Comparison of ENCODE assay signal across 20 cellular contexts in genomic region chr16:11245222-11245737, GRCh38. TPM values are rescaled to one million over a fixed set of nuclear protein-coding genes. Genes with fewer than 3 reads are reported as not detected.
"Had no signal": no experiment of that assay in that cellular context is flagged by ENCODE, and none has a peak within 500 bp of the region (broad histone marks: within the 10 kb centered on the region; RNA-seq: fewer than 3 reads in every experiment).

No MANE protein-coding gene starts in this region.

- H3K27me3 Mint-ChIP-seq: activated B cell treated with CpG ODN at 0.5 μM for 24 hours; effector memory CD8-positive, alpha-beta T cell; naive thymus-derived CD8-positive, alpha-beta T cell; T-cell had no signal

- H3K9me3 Mint-ChIP-seq: activated B cell treated with CpG ODN at 0.5 μM for 24 hours; effector memory CD8-positive, alpha-beta T cell; naive thymus-derived CD8-positive, alpha-beta T cell; T-cell had no signal

- H3K9me3 ChIP-seq: gastrocnemius medialis, heart right ventricle, mucosa of descending colon, sigmoid colon, upper lobe of left lung had no signal

- DNase-seq: activated B cell treated with CpG ODN at 0.5 μM for 24 hours; activated effector memory CD4-positive, alpha-beta T cell treated with anti-CD3 and anti-CD28 coated beads, Interleukin-2, amount 50 U/mL, for 16 hours; amniotic stem cell; brain microvascular endothelial cell; effector memory CD8-positive, alpha-beta T cell; gastrocnemius medialis; heart right ventricle; mucosa of descending colon; naive thymus-derived CD8-positive, alpha-beta T cell; occipital lobe; sigmoid colon; stimulated activated naive CD4-positive, alpha-beta T cell treated with Interleukin-2 at 50 U/mL for 16 hours; T-cell; upper lobe of left lung had no signal

- FAIRE-seq: islet of Langerhans, TTC549 had no signal

- H3K4me3 ChIP-seq: gastrocnemius medialis, heart right ventricle, mucosa of descending colon, sigmoid colon, upper lobe of left lung had no signal

- H3K27me3 ChIP-seq: brain microvascular endothelial cell, gastrocnemius medialis, heart right ventricle, sigmoid colon, upper lobe of left lung had no signal

- H3K36me3 ChIP-seq: brain microvascular endothelial cell, gastrocnemius medialis, heart right ventricle, sigmoid colon, upper lobe of left lung had no signal

- H3K4me3 Mint-ChIP-seq: activated B cell treated with CpG ODN at 0.5 μM for 24 hours; effector memory CD8-positive, alpha-beta T cell; naive thymus-derived CD8-positive, alpha-beta T cell; T-cell had no signal

- ATAC-seq: effector memory CD8-positive, alpha-beta T cell; gastrocnemius medialis; heart right ventricle; mucosa of descending colon; naive thymus-derived CD8-positive, alpha-beta T cell; T-cell had no signal

- H3K27ac Mint-ChIP-seq: activated B cell treated with CpG ODN at 0.5 μM for 24 hours; effector memory CD8-positive, alpha-beta T cell; T-cell had no signal

- H3K36me3 Mint-ChIP-seq: naive thymus-derived CD8-positive, alpha-beta T cell; T-cell had no signal

- H3K27ac ChIP-seq: brain microvascular endothelial cell, epithelial cell of prostate, gastrocnemius medialis, heart right ventricle, sigmoid colon, upper lobe of left lung had no signal

RNA-seq across cellular contexts. Expression of gene SOCS1, which starts 10.7 kb away (rescaled TPM):
- total RNA-seq: occipital lobe had no signal

RNA-seq across cellular contexts. Expression of gene TNP2, which starts 23.8 kb away (rescaled TPM):
- total RNA-seq: activated B cell treated with CpG ODN at 0.5 μM for 24 hours; gastrocnemius medialis; heart right ventricle; mucosa of descending colon; naive thymus-derived CD8-positive, alpha-beta T cell; occipital lobe; pulmonary artery endothelial cell; sigmoid colon; SK-MEL-5; T-cell; temporal lobe; upper lobe of left lung had no signal
- polyA plus RNA-seq: heart right ventricle; naive thymus-derived CD8-positive, alpha-beta T cell; sigmoid colon had no signal

RNA-seq across cellular contexts. Expression of gene PRM3, which starts 28.1 kb away (rescaled TPM):
- total RNA-seq: activated B cell treated with CpG ODN at 0.5 μM for 24 hours; gastrocnemius medialis; heart right ventricle; mucosa of descending colon; naive thymus-derived CD8-positive, alpha-beta T cell; occipital lobe; pulmonary artery endothelial cell; sigmoid colon; SK-MEL-5; T-cell; temporal lobe; upper lobe of left lung had no signal
- polyA plus RNA-seq: heart right ventricle; naive thymus-derived CD8-positive, alpha-beta T cell; sigmoid colon had no signal

RNA-seq across cellular contexts. Expression of gene PRM2, which starts 31.0 kb away (rescaled TPM):
- total RNA-seq: activated B cell treated with CpG ODN at 0.5 μM for 24 hours; gastrocnemius medialis; heart right ventricle; mucosa of descending colon; naive thymus-derived CD8-positive, alpha-beta T cell; occipital lobe; pulmonary artery endothelial cell; sigmoid colon; SK-MEL-5; T-cell; temporal lobe; upper lobe of left lung had no signal
- polyA plus RNA-seq: heart right ventricle; naive thymus-derived CD8-positive, alpha-beta T cell; sigmoid colon had no signal

RNA-seq across cellular contexts. Expression of gene PRM1, which starts 35.9 kb away (rescaled TPM):
- total RNA-seq: activated B cell treated with CpG ODN at 0.5 μM for 24 hours; gastrocnemius medialis; heart right ventricle; mucosa of descending colon; naive thymus-derived CD8-positive, alpha-beta T cell; occipital lobe; pulmonary artery endothelial cell; sigmoid colon; SK-MEL-5; T-cell; temporal lobe; upper lobe of left lung had no signal
- polyA plus RNA-seq: heart right ventricle; naive thymus-derived CD8-positive, alpha-beta T cell; sigmoid colon had no signal
